Comparison of ENCODE assay signal across 29 cellular contexts in genomic region chr20:36215778-36216177, GRCh38.
"Had no signal": no experiment of that assay in that cellular context is flagged by ENCODE, and none has a peak within 500 bp of the region (broad histone marks: within the 10 kb centered on the region; RNA-seq: fewer than 3 reads in every experiment).

No MANE protein-coding gene starts in this region.

- H3K36me3 ChIP-seq: gastrocnemius medialis had no signal

- H3K9me3 Mint-ChIP-seq: effector memory CD8-positive, alpha-beta T cell; endodermal cell; mesothelial cell of epicardium; naive B cell had no signal

- ATAC-seq: effector memory CD8-positive, alpha-beta T cell; esophagus mucosa; gastrocnemius medialis; heart right ventricle; left cardiac atrium; left lung; left ventricle myocardium superior; lower lobe of right lung; mucosa of descending colon had no signal

- H3K4me1 ChIP-seq: esophagus squamous epithelium, gastrocnemius medialis, heart right ventricle, left lung, lower lobe of right lung had no signal

- FAIRE-seq: colon, endometrium, islet of Langerhans, keratinocyte had no signal

- H3K4me1 Mint-ChIP-seq: mesothelial cell of epicardium had no signal

- H3K27me3 ChIP-seq: dorsolateral prefrontal cortex, esophagus squamous epithelium, gastrocnemius medialis, heart right ventricle, left lung had no signal

- H3K27ac Mint-ChIP-seq: effector memory CD8-positive, alpha-beta T cell; endodermal cell; mesothelial cell of epicardium had no signal

- H3K27ac ChIP-seq: coronary artery, epithelial cell of prostate, esophagus squamous epithelium, gastrocnemius medialis, heart right ventricle, left lung, lower lobe of right lung had no signal

- H3K4me3 Mint-ChIP-seq: effector memory CD8-positive, alpha-beta T cell; endodermal cell; mesothelial cell of epicardium; naive B cell had no signal

- H3K36me3 Mint-ChIP-seq: naive B cell had no signal

- H3K4me3 ChIP-seq: coronary artery, dorsolateral prefrontal cortex, esophagus squamous epithelium, gastrocnemius medialis, heart right ventricle, left lung, lower lobe of right lung, mucosa of descending colon had no signal

- DNase-seq: dermis blood vessel endothelial cell; dorsolateral prefrontal cortex; effector CD8-positive, alpha-beta T cell; effector memory CD8-positive, alpha-beta T cell; endodermal cell; erythroblast; esophagus squamous epithelium; foreskin fibroblast; foreskin melanocyte; gastrocnemius medialis; glutamatergic neuron; head of caudate nucleus; heart right ventricle; hippocampal formation; left cardiac atrium; left lung; left ventricle myocardium superior; lower lobe of right lung; mesenchymal stem cell; mucosa of descending colon; naive B cell had no signal

- H3K9me3 ChIP-seq: esophagus squamous epithelium, gastrocnemius medialis, heart right ventricle, left lung, lower lobe of right lung, mucosa of descending colon had no signal
